2 cellular contexts compared by ENCODE assay signal in genomic region chr19:14056741-14057356, GRCh38.
TF ChIP-seq lines count a peak whose summit lies in the region.

No MANE protein-coding gene starts in this region.

TF ChIP-seq in neural cell, 6 proteins besides CTCF, POLR2A, EP300 and RAD21:
- TF ChIP-seq POLR2AphosphoS5 (IDR thresholded peaks at IDR 0.05) (no peak), SMC3 (conservative IDR thresholded peaks at IDR 0.05; ENCODE audit: poor library complexity) (no peak), MXI1 (conservative IDR thresholded peaks at IDR 0.05; ENCODE audit: poor library complexity, severe bottlenecking) (no peak), EZH2 (IDR thresholded peaks at IDR 0.05; ENCODE audit: borderline replicate concordance, insufficient read depth, low read length, poor library complexity, severe bottlenecking) (no peak), REST (IDR thresholded peaks at IDR 0.05; ENCODE audit: borderline replicate concordance) (no peak), TAF1 (IDR thresholded peaks at IDR 0.05; ENCODE audit: low read depth) (no peak)

TF ChIP-seq in HepG2, 621 proteins besides CTCF, POLR2A, EP300 and RAD21:
- TF ChIP-seq SUZ12 (IDR thresholded peaks at IDR 0.05; ENCODE audit: low read depth, low read length) (no peak), ARID3A (IDR thresholded peaks at IDR 0.05; ENCODE audit: low read depth, low read length) (no peak), SP1 (IDR thresholded peaks at IDR 0.05) (no peak), SP1 (CRISPR knock-in tag; IDR thresholded peaks at IDR 0.05) (no peak), ZNF776 (CRISPR knock-in tag; IDR thresholded peaks at IDR 0.05) (no peak), ATF5 (CRISPR knock-in tag; IDR thresholded peaks at IDR 0.05; ENCODE audit: low read depth) (no peak), ZNF646 (CRISPR knock-in tag; IDR thresholded peaks at IDR 0.05) (no peak), HNRNPH1 (optimal IDR thresholded peaks at IDR 0.05; ENCODE audit: low read depth, low read length) (no peak), HOXA9 (CRISPR knock-in tag; IDR thresholded peaks at IDR 0.05; ENCODE audit: borderline replicate concordance) (no peak), JUND (CRISPR knock-in tag; IDR thresholded peaks at IDR 0.05) (no peak), ZFP91 (CRISPR knock-in tag; IDR thresholded peaks at IDR 0.05; ENCODE audit: borderline replicate concordance) (no peak), ZNF160 (CRISPR knock-in tag; IDR thresholded peaks at IDR 0.05) (no peak)
TF ChIP-seq in HepG2: peak in this region for 0.
